ENCODE assay signal across 18 cellular contexts in the genomic region with DNA sequence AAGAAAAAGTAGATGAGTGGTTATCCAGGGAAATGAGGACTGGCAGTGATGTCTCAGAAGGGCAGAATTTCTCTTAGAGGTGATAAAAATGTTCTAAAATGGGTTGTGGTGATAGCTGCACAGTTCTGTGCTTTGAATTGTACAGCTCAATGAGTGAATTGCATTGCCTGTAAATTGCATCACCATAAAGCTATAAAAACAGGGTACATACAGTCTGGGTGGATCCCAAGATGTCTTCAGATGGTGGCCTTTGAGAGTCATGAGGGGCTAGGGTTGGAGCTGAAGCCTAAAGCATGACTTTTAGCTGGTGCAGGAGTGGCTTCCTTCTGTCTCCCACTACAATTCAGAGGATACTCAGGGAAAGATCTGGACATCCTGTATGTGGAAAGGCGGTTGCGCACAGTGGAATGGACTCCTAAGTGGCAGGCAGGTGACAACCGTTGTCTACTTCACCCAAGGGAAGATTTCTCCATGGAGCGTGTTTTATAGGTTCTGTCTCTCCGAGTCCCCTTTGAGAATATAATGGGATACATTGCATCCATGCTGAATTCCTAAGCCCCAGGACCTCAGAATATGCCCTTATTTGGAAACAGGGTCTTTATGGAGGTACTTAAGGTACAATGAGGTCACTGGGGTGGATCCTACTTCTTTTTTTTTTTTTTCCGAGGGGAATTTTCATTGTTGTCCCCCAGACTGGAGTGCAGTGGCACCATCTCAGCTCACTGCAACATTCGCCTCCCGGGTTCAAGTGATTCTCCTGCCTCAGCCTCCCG. TPM values are rescaled to one million over a fixed set of nuclear protein-coding genes. Genes with fewer than 3 reads are reported as not detected.
DNase-seq lines count a peak whose midpoint lies in the region; ATAC-seq and TF ChIP-seq lines count a peak whose summit lies in the region.
"Had no signal": no experiment of that assay in that cellular context is flagged by ENCODE, and none has a peak within 500 bp of the region (broad histone marks: within the 10 kb centered on the region; RNA-seq: fewer than 3 reads in every experiment).

No MANE protein-coding gene starts in this region.

- intact Hi-C loops in Caco-2 (cut with micrococcal nuclease; ENCODE audit: unreplicated experiment) (no loop called here), left colon (cut with DNase I, micrococcal nuclease) (no loop called here)
- intact Hi-C loops in activated T-helper 2 cell treated with anti-CD3 and anti-CD28 coated beads, Interferon-gamma antibody, Interleukin-2, Interleukin-4, amounts not matched to agents 10 μg/mL and 5 μg/mL and 100 μg/mL, durations not matched to agents 14 hours and 24 hours and 36 hours (cut with micrococcal nuclease), result no loop called here

- H3K4me3 ChIP-seq in CD4-positive, CD25-positive, alpha-beta regulatory T cell (ENCODE audit: low read depth, low read length), result no peak overlapping the region
- no peak overlapping the region for H3K4me3 ChIP-seq in Caco-2 (ENCODE audit: low read depth, low read length)
- H3K4me3 ChIP-seq: cardiac muscle cell, GM23248 had no signal

- peaks cover 15% of the 10 kb centered on the region for H3K36me3 ChIP-seq in CD4-positive, CD25-positive, alpha-beta regulatory T cell (ENCODE audit: control insufficient read depth, insufficient read depth, low read length)
- no peaks in the 10 kb centered on the region for H3K36me3 ChIP-seq in Caco-2 (ENCODE audit: control insufficient read depth, insufficient read depth, low read length)
- H3K36me3 ChIP-seq: cardiac muscle cell, thoracic aorta had no signal

- H3K4me1 ChIP-seq in CD4-positive, CD25-positive, alpha-beta regulatory T cell (ENCODE audit: control insufficient read depth, insufficient read depth, low read length, poor library complexity, severe bottlenecking), result peaks cover 67% of the 10 kb centered on the region
- H3K4me1 ChIP-seq in Caco-2, result peaks cover 30% of the 10 kb centered on the region

- no peak for DNase-seq in CD4-positive, CD25-positive, alpha-beta regulatory T cell
- DNase-seq in Caco-2 (no peak), left colon (no peak)
- no peak for DNase-seq in activated T-helper 2 cell treated with anti-CD3 and anti-CD28 coated beads, Interferon-gamma antibody, Interleukin-2, Interleukin-4, amounts not matched to agents 10 μg/mL and 5 μg/mL and 100 μg/mL, durations not matched to agents 14 hours and 24 hours and 36 hours (ENCODE audit: low spot score)
- DNase-seq in activated CD4-positive, CD25-positive, alpha-beta regulatory T cell (lab: John Stamatoyannopoulos, UW), result no peak
- DNase-seq: DMS79 treated with DMSO at 0.1 percent for 48 hours, GM23248, KBM-7, NCI-H345 had no signal

- H3K36me3 Mint-ChIP-seq in CD4-positive, CD25-positive, alpha-beta regulatory T cell, result peaks cover 22% of the 10 kb centered on the region
- H3K36me3 Mint-ChIP-seq in Caco-2 (ENCODE audit: insufficient read depth, unreplicated experiment), result peaks cover 13% of the 10 kb centered on the region
- H3K36me3 Mint-ChIP-seq in activated T-helper 2 cell treated with anti-CD3 and anti-CD28 coated beads, Interferon-gamma antibody, Interleukin-2, Interleukin-4, amounts not matched to agents 10 μg/mL and 5 μg/mL and 100 μg/mL, durations not matched to agents 14 hours and 24 hours and 36 hours (ENCODE audit: low read depth), result peaks cover 42% of the 10 kb centered on the region
- H3K36me3 Mint-ChIP-seq: WTC11 had no signal

- ATAC-seq in CD4-positive, CD25-positive, alpha-beta regulatory T cell (ENCODE audit: low read depth in 2 of 2), result no peak
- ATAC-seq in left colon (peak; percentile 36), GM18909 (IDR thresholded peaks at IDR 0.05; ENCODE audit: poor library complexity, unreplicated experiment) (no peak), GM21576 (IDR thresholded peaks at IDR 0.05; ENCODE audit: unreplicated experiment) (no peak)
- ATAC-seq: WTC11 had no signal

- no TSS peak for BruUV-seq in Caco-2 (replicated peaks; lab: Mats Ljungman, UMichigan)

- H3K27me3 Mint-ChIP-seq in CD4-positive, CD25-positive, alpha-beta regulatory T cell, result no peaks in the 10 kb centered on the region
- H3K27me3 Mint-ChIP-seq in Caco-2 (ENCODE audit: insufficient read depth, unreplicated experiment), result no peaks in the 10 kb centered on the region
- H3K27me3 Mint-ChIP-seq in activated T-helper 2 cell treated with anti-CD3 and anti-CD28 coated beads, Interferon-gamma antibody, Interleukin-2, Interleukin-4, amounts not matched to agents 10 μg/mL and 5 μg/mL and 100 μg/mL, durations not matched to agents 14 hours and 24 hours and 36 hours (ENCODE audit: low read depth), result no peaks in the 10 kb centered on the region

- H3K4me3 Mint-ChIP-seq in CD4-positive, CD25-positive, alpha-beta regulatory T cell, result peak overlapping the region; percentile 99 to 100 (median 100)
- H3K4me3 Mint-ChIP-seq in Caco-2 (ENCODE audit: unreplicated experiment), result peak overlapping the region; percentile 26
- peak overlapping the region; percentile 73 for H3K4me3 Mint-ChIP-seq in activated T-helper 2 cell treated with anti-CD3 and anti-CD28 coated beads, Interferon-gamma antibody, Interleukin-2, Interleukin-4, amounts not matched to agents 10 μg/mL and 5 μg/mL and 100 μg/mL, durations not matched to agents 14 hours and 24 hours and 36 hours (ENCODE audit: low read depth)
- H3K4me3 Mint-ChIP-seq: WTC11 had no signal

- no peaks in the 10 kb centered on the region for H3K9me3 ChIP-seq in CD4-positive, CD25-positive, alpha-beta regulatory T cell (ENCODE audit: control insufficient read depth in 2 of 2, low read length in 2 of 2)
- H3K9me3 ChIP-seq in Caco-2, result no peaks in the 10 kb centered on the region
- H3K9me3 ChIP-seq: thoracic aorta had no signal

- H3K27me3 ChIP-seq in CD4-positive, CD25-positive, alpha-beta regulatory T cell (ENCODE audit: control insufficient read depth, insufficient read depth, low read length), result no peaks in the 10 kb centered on the region
- no peaks in the 10 kb centered on the region for H3K27me3 ChIP-seq in Caco-2 (replicated peaks; ENCODE audit: control insufficient read depth, insufficient read depth, low read length)
- H3K27me3 ChIP-seq: cardiac muscle cell had no signal

- CTCF ChIA-PET in Caco-2 (lab: Charles Lee), result no interaction called here

- POLR2A ChIA-PET in Caco-2 (lab: Charles Lee), result interaction anchor here (0.5 kb wide), 1 partner anchor 60 kb away, joined by 9 read pairs; no protein-coding TSS in a partner anchor

- peaks cover 0 to 2% (median 0%) of the 10 kb centered on the region in 7 donors for H3K9me3 Mint-ChIP-seq in CD4-positive, CD25-positive, alpha-beta regulatory T cell
- no peaks in the 10 kb centered on the region for H3K9me3 Mint-ChIP-seq in Caco-2 (ENCODE audit: unreplicated experiment)
- no peaks in the 10 kb centered on the region for H3K9me3 Mint-ChIP-seq in activated T-helper 2 cell treated with anti-CD3 and anti-CD28 coated beads, Interferon-gamma antibody, Interleukin-2, Interleukin-4, amounts not matched to agents 10 μg/mL and 5 μg/mL and 100 μg/mL, durations not matched to agents 14 hours and 24 hours and 36 hours
- H3K9me3 Mint-ChIP-seq: WTC11 had no signal

- H3K4me1 Mint-ChIP-seq in CD4-positive, CD25-positive, alpha-beta regulatory T cell, result peaks cover 4 to 64% (median 33%) of the 10 kb centered on the region in 4 donors
- H3K4me1 Mint-ChIP-seq in Caco-2 (ENCODE audit: low read depth, unreplicated experiment), result no peaks in the 10 kb centered on the region
- H3K4me1 Mint-ChIP-seq in activated T-helper 2 cell treated with anti-CD3 and anti-CD28 coated beads, Interferon-gamma antibody, Interleukin-2, Interleukin-4, amounts not matched to agents 10 μg/mL and 5 μg/mL and 100 μg/mL, durations not matched to agents 14 hours and 24 hours and 36 hours (ENCODE audit: low read depth), result peaks cover 52% of the 10 kb centered on the region

- no peak for TF ChIP-seq CTCF in Caco-2 (IDR thresholded peaks at IDR 0.05; ENCODE audit: insufficient read depth in 1 of 2, low read depth in 1 of 2, low read length in 1 of 2, severe bottlenecking in 1 of 2, unreplicated experiment in 1 of 2)

- peak overlapping the region; percentile 88 to 100 (median 99) for H3K27ac Mint-ChIP-seq in CD4-positive, CD25-positive, alpha-beta regulatory T cell
- peak overlapping the region; percentile 79 for H3K27ac Mint-ChIP-seq in Caco-2 (ENCODE audit: unreplicated experiment)
- peak overlapping the region; percentile 63 for H3K27ac Mint-ChIP-seq in activated T-helper 2 cell treated with anti-CD3 and anti-CD28 coated beads, Interferon-gamma antibody, Interleukin-2, Interleukin-4, amounts not matched to agents 10 μg/mL and 5 μg/mL and 100 μg/mL, durations not matched to agents 14 hours and 24 hours and 36 hours
- H3K27ac Mint-ChIP-seq: WTC11 had no signal

- H3K27ac ChIP-seq in CD4-positive, CD25-positive, alpha-beta regulatory T cell (ENCODE audit: insufficient read depth, low read length, poor library complexity, severe bottlenecking), result peak overlapping the region; percentile 96
- H3K27ac ChIP-seq: cardiac muscle cell, GM23248 had no signal

RNA-seq across cellular contexts. Expression of a gene that starts 1.6 kb away (rescaled TPM):
- total RNA-seq in CD4-positive, CD25-positive, alpha-beta regulatory T cell, result 1,611 TPM
- polyA plus RNA-seq in CD4-positive, CD25-positive, alpha-beta regulatory T cell, result 1,000 to 10,000 TPM; 3,219 to 6,021 (median 4,004) TPM
- total RNA-seq in Caco-2 (2022) (149 and 165 TPM in 2 replicates), left colon (100 to 1,000 TPM; 265 to 865 TPM)
- total RNA-seq in activated T-helper 2 cell treated with anti-CD3 and anti-CD28 coated beads, Interferon-gamma antibody, Interleukin-2, Interleukin-4, amounts not matched to agents 10 μg/mL and 5 μg/mL and 100 μg/mL, durations not matched to agents 14 hours and 24 hours and 36 hours, result 773 and 798 TPM in 2 replicates

RNA-seq across cellular contexts. Expression of a gene that starts 17.4 kb away (rescaled TPM):
- 1.6 TPM for total RNA-seq in CD4-positive, CD25-positive, alpha-beta regulatory T cell
- 1 to 10 TPM in 1 of 4 donors, under 1 TPM in 2, not detected in 1; 0.16 to 1.0 (median 0.29) TPM for polyA plus RNA-seq in CD4-positive, CD25-positive, alpha-beta regulatory T cell
- 0.11 and 0.14 TPM in 2 replicates for total RNA-seq in Caco-2 (2022)
- total RNA-seq in activated T-helper 2 cell treated with anti-CD3 and anti-CD28 coated beads, Interferon-gamma antibody, Interleukin-2, Interleukin-4, amounts not matched to agents 10 μg/mL and 5 μg/mL and 100 μg/mL, durations not matched to agents 14 hours and 24 hours and 36 hours, result 7.7 TPM in 2 replicates
- 1 to 10 TPM in 1 of 2 donors, under 1 TPM in 1; 0.70 to 1.1 TPM for total RNA-seq in left colon
- total RNA-seq: GM23248 had no signal

RNA-seq across cellular contexts. Expression of a gene that starts 27.1 kb away (rescaled TPM):
- not detected for total RNA-seq in CD4-positive, CD25-positive, alpha-beta regulatory T cell
- not detected for polyA plus RNA-seq in CD4-positive, CD25-positive, alpha-beta regulatory T cell
- 10.6 and 11.1 TPM in 2 replicates for total RNA-seq in Caco-2 (2022)
- 0.71 and 0.84 TPM in 2 replicates for total RNA-seq in activated T-helper 2 cell treated with anti-CD3 and anti-CD28 coated beads, Interferon-gamma antibody, Interleukin-2, Interleukin-4, amounts not matched to agents 10 μg/mL and 5 μg/mL and 100 μg/mL, durations not matched to agents 14 hours and 24 hours and 36 hours
- 100 to 1,000 TPM in 1 of 2 donors, 10 to 100 TPM in 1; 91.8 to 107 TPM for total RNA-seq in left colon
- total RNA-seq: cardiac muscle cell, frontal cortex had no signal
- polyA plus RNA-seq: cardiac muscle cell had no signal

RNA-seq across cellular contexts. Expression of a gene that starts 35.3 kb away (rescaled TPM):
- 0.81 TPM for total RNA-seq in CD4-positive, CD25-positive, alpha-beta regulatory T cell
- polyA plus RNA-seq in CD4-positive, CD25-positive, alpha-beta regulatory T cell, result not detected
- not detected in 2 replicates for total RNA-seq in Caco-2 (2022)
- total RNA-seq in activated T-helper 2 cell treated with anti-CD3 and anti-CD28 coated beads, Interferon-gamma antibody, Interleukin-2, Interleukin-4, amounts not matched to agents 10 μg/mL and 5 μg/mL and 100 μg/mL, durations not matched to agents 14 hours and 24 hours and 36 hours, result not detected in 2 replicates
- total RNA-seq in left colon, result not detected
- total RNA-seq: frontal cortex, GM23248, posterior vena cava, thoracic aorta had no signal
- polyA plus RNA-seq: BJ, cardiac muscle cell, keratinocyte had no signal

RNA-seq across cellular contexts. Expression of a gene that starts 40.0 kb away (rescaled TPM):
- total RNA-seq in CD4-positive, CD25-positive, alpha-beta regulatory T cell, result 16.2 TPM
- 10 to 100 TPM; 37.1 to 49.2 (median 41.0) TPM for polyA plus RNA-seq in CD4-positive, CD25-positive, alpha-beta regulatory T cell
- 46.0 and 48.0 TPM in 2 replicates for total RNA-seq in Caco-2 (2022)
- total RNA-seq in activated T-helper 2 cell treated with anti-CD3 and anti-CD28 coated beads, Interferon-gamma antibody, Interleukin-2, Interleukin-4, amounts not matched to agents 10 μg/mL and 5 μg/mL and 100 μg/mL, durations not matched to agents 14 hours and 24 hours and 36 hours, result 59.0 and 59.1 TPM in 2 replicates
- total RNA-seq in left colon, result 10 to 100 TPM; 18.8 to 19.3 TPM

Comparison
In these comparisons a context has a peak if more than half of its experiments do, and no peak if none do; other contexts are left out.
1. H3K4me3 Mint-ChIP-seq: peak in every context shown above with its lines; median percentile 100 in CD4-positive, CD25-positive, alpha-beta regulatory T cell; 73 in activated T-helper 2 cell treated with anti-CD3 and anti-CD28 coated beads, Interferon-gamma antibody, Interleukin-2, Interleukin-4, amounts not matched to agents 10 μg/mL and 5 μg/mL and 100 μg/mL, durations not matched to agents 14 hours and 24 hours and 36 hours; 26 in Caco-2.